19 cellular contexts compared by ENCODE assay signal in genomic region chr17:70313450-70313849, GRCh38.
DNase-seq lines count a peak whose midpoint lies in the region; ATAC-seq and TF ChIP-seq lines count a peak whose summit lies in the region.
"Had no signal": no experiment of that assay in that cellular context is flagged by ENCODE, and none has a peak within 500 bp of the region (broad histone marks: within the 10 kb centered on the region; RNA-seq: fewer than 3 reads in every experiment).

No MANE protein-coding gene starts in this region.

- H3K36me3 ChIP-seq in OCI-LY3 (replicated peaks; ENCODE audit: low read depth, low read length) (peaks cover 2% of the 10 kb centered on the region), fibroblast of lung (ENCODE audit: control insufficient read depth, insufficient read depth, low read length) (no peaks in the 10 kb centered on the region)
- H3K36me3 ChIP-seq: cardiac muscle cell, uterus had no signal

- H3K27me3 ChIP-seq in OCI-LY3 (ENCODE audit: low read depth, low read length) = no peaks in the 10 kb centered on the region
- no peaks in the 10 kb centered on the region for H3K27me3 ChIP-seq in fibroblast of lung (ENCODE audit: control insufficient read depth, insufficient read depth, low read length)
- H3K27me3 ChIP-seq: cardiac muscle cell, uterus had no signal

- TF ChIP-seq CTCF in OCI-LY3 (IDR thresholded peaks at IDR 0.05; ENCODE audit: low read depth, low read length) (no peak), fibroblast of lung (conservative IDR thresholded peaks at IDR 0.05 in 1 of 2, IDR thresholded peaks at IDR 0.05 in 1 of 2; ENCODE audit: low read depth in 1 of 2, low read length in 2 of 2) (no peak)

- H3K9me3 ChIP-seq in OCI-LY3 (ENCODE audit: insufficient read depth, low read length) = no peaks in the 10 kb centered on the region
- H3K9me3 ChIP-seq in fibroblast of lung (ENCODE audit: control insufficient read depth, insufficient read depth, low read depth, low read length) = no peaks in the 10 kb centered on the region
- H3K9me3 ChIP-seq: uterus had no signal

- H4K20me1 ChIP-seq in OCI-LY3 (ENCODE audit: insufficient read depth, low read length) = no peaks in the 10 kb centered on the region
- H4K20me1 ChIP-seq in fibroblast of lung (ENCODE audit: control insufficient read depth, extremely low read depth, insufficient read depth, low read length) = no peaks in the 10 kb centered on the region

- H3K27ac Mint-ChIP-seq in natural killer cell treated with Interleukin-12 subunit alpha and Interleukin-12 subunit beta and Interleukin-15 and Interleukin-18, amount 100 ng/mL, for 72 hours = no peak overlapping the region
- H3K27ac Mint-ChIP-seq: memory B cell; stimulated activated naive CD8-positive, alpha-beta T cell treated with anti-CD3 and anti-CD28 coated beads, Interleukin-15, Interleukin-2, amounts not matched to agents 100 ng/mL and 50 ng/mL, for 24 hours; WTC11 had no signal

- peak overlapping the region; percentile 28; the same call in 1 of the 2 replicates for H2AFZ ChIP-seq in OCI-LY3 (ENCODE audit: low read depth, low read length)
- H2AFZ ChIP-seq in fibroblast of lung (ENCODE audit: low read length) = no peak overlapping the region

- no peaks in the 10 kb centered on the region for H3K79me2 ChIP-seq in OCI-LY3 (ENCODE audit: low read length)
- no peaks in the 10 kb centered on the region for H3K79me2 ChIP-seq in fibroblast of lung (ENCODE audit: control insufficient read depth, insufficient read depth, low read length)

- H3K4me3 Mint-ChIP-seq in natural killer cell treated with Interleukin-12 subunit alpha and Interleukin-12 subunit beta and Interleukin-15 and Interleukin-18, amount 100 ng/mL, for 72 hours = no peak overlapping the region
- H3K4me3 Mint-ChIP-seq: memory B cell; stimulated activated naive CD8-positive, alpha-beta T cell treated with anti-CD3 and anti-CD28 coated beads, Interleukin-15, Interleukin-2, amounts not matched to agents 100 ng/mL and 50 ng/mL, for 24 hours; WTC11 had no signal

- peak; percentile 60 for ATAC-seq in GM21723 (IDR thresholded peaks at IDR 0.05; ENCODE audit: unreplicated experiment)
- ATAC-seq in natural killer cell treated with Interleukin-12 subunit alpha and Interleukin-12 subunit beta and Interleukin-15 and Interleukin-18, amount 100 ng/mL, for 72 hours = no peak
- no peak for ATAC-seq in GM21619 (IDR thresholded peaks at IDR 0.05; ENCODE audit: unreplicated experiment)
- no peak for ATAC-seq in HG02571 (IDR thresholded peaks at IDR 0.05; ENCODE audit: unreplicated experiment)
- ATAC-seq: WTC11 had no signal

- H3K4me1 ChIP-seq in OCI-LY3 (ENCODE audit: low read length) (peaks cover 18% of the 10 kb centered on the region), fibroblast of lung (ENCODE audit: control insufficient read depth, extremely low read depth, insufficient read depth, low read length) (no peaks in the 10 kb centered on the region)
- H3K4me1 ChIP-seq: uterus had no signal

- H3K27ac ChIP-seq in OCI-LY3 (ENCODE audit: low read length) (no peak overlapping the region), fibroblast of lung (ENCODE audit: insufficient read depth, low read length) (peak overlapping the region; percentile 23)
- H3K27ac ChIP-seq: cardiac muscle cell, uterus had no signal

- H3K4me1 Mint-ChIP-seq in natural killer cell treated with Interleukin-12 subunit alpha and Interleukin-12 subunit beta and Interleukin-15 and Interleukin-18, amount 100 ng/mL, for 72 hours (ENCODE audit: low read depth in 2 of 2) = no peaks in the 10 kb centered on the region
- H3K4me1 Mint-ChIP-seq: memory B cell had no signal

- peaks cover 21% of the 10 kb centered on the region for H3K9me3 Mint-ChIP-seq in natural killer cell treated with Interleukin-12 subunit alpha and Interleukin-12 subunit beta and Interleukin-15 and Interleukin-18, amount 100 ng/mL, for 72 hours

- no peaks in the 10 kb centered on the region for H3K27me3 Mint-ChIP-seq in natural killer cell treated with Interleukin-12 subunit alpha and Interleukin-12 subunit beta and Interleukin-15 and Interleukin-18, amount 100 ng/mL, for 72 hours
- H3K27me3 Mint-ChIP-seq: memory B cell had no signal

- DNase-seq in AG08395 (ENCODE audit: low spot score) = peak; percentile 30
- DNase-seq in fibroblast of lung (ENCODE audit: low read depth in 2 of 2) = peak; percentile 77 to 88
- DNase-seq in natural killer cell treated with Interleukin-12 subunit alpha and Interleukin-12 subunit beta and Interleukin-15 and Interleukin-18, amount 100 ng/mL, for 72 hours (ENCODE audit: low spot score) = no peak
- no peak for DNase-seq in DMS 273 treated with DMSO at 0.1 percent for 48 hours (lab: John Stamatoyannopoulos, UW)
- DNase-seq: activated CD8-positive, alpha-beta memory T cell treated with anti-CD3 and anti-CD28 coated beads, Interleukin-2, amount 50 U/mL, for 4 hours; activated naive CD4-positive, alpha-beta T cell treated with Interleukin-2 at 50 U/mL for 16 hours; Calu3; NCI-H1092 treated with DMSO at 0.1 percent for 48 hours; NCI-H226; uterus had no signal

- H3K9ac ChIP-seq in OCI-LY3 (ENCODE audit: low read length) (no peak overlapping the region), fibroblast of lung (ENCODE audit: insufficient read depth, low read length) (no peak overlapping the region)

- peak overlapping the region; percentile 34 for H3K4me2 ChIP-seq in OCI-LY3 (ENCODE audit: low read length)
- peak overlapping the region; percentile 46 for H3K4me2 ChIP-seq in fibroblast of lung (ENCODE audit: extremely low read depth, insufficient read depth, low read length)

- H3K36me3 Mint-ChIP-seq in natural killer cell treated with Interleukin-12 subunit alpha and Interleukin-12 subunit beta and Interleukin-15 and Interleukin-18, amount 100 ng/mL, for 72 hours = no peaks in the 10 kb centered on the region
- H3K36me3 Mint-ChIP-seq: memory B cell, WTC11 had no signal

- H3K4me3 ChIP-seq in OCI-LY3 (ENCODE audit: low read length) (no peak overlapping the region), fibroblast of lung (replicated peaks in 1 of 4; ENCODE audit: control extremely low read depth in 1 of 4, insufficient read depth in 1 of 4, low read depth in 3 of 4, low read length in 4 of 4) (peak overlapping the region in 2 of 4 experiments; percentile 9 to 15)
- H3K4me3 ChIP-seq: cardiac muscle cell, skin epidermis, uterus had no signal

Comparison
In these comparisons a context has a peak if more than half of its experiments do, and no peak if none do; other contexts are left out.
1. DNase-seq: peak in AG08395 (single experiment) and fibroblast of lung (2 of 2); none in natural killer cell treated with Interleukin-12 subunit alpha and Interleukin-12 subunit beta and Interleukin-15 and Interleukin-18, amount 100 ng/mL, for 72 hours (single experiment) and DMS 273 treated with DMSO at 0.1 percent for 48 hours (single experiment).